11 cellular contexts compared by ENCODE assay signal in the genomic region with DNA sequence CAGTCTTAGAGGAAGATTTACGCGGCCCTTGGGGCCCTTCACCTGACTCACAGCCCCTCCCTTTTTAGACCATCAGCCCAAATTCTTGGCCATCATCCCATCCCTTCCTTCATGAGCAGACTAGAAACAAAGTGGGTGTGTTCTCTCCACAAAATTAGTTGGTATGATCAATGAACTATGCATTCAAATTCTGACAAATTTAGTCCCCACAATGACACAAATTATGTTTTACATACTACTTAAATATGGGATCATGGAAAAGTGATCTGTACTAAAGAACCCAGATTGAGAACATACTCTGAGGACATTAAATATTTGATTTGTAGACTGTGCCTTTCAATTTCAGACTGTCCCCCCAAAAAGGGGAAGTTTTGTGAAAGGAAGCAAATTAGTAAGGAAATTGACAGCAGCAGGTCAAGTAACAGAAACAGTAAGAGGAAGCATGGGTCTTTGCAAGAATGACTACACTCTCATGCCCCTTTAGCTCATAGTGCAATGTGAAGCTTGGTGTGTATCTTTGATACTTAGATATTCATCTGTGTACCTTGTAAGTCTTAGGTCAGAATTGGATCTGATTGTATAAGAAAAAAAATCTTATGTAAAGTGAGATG. TPM values are rescaled to one million over a fixed set of nuclear protein-coding genes. Genes with fewer than 3 reads are reported as not detected.
DNase-seq lines count a peak whose midpoint lies in the region; ATAC-seq and TF ChIP-seq lines count a peak whose summit lies in the region.
"Had no signal": no experiment of that assay in that cellular context is flagged by ENCODE, and none has a peak within 500 bp of the region (broad histone marks: within the 10 kb centered on the region; RNA-seq: fewer than 3 reads in every experiment).

No MANE protein-coding gene starts in this region.

- TF ChIP-seq POLR2A in spleen (IDR thresholded peaks at IDR 0.05), result no peak

- ATAC-seq in GM19035 (IDR thresholded peaks at IDR 0.05; ENCODE audit: unreplicated experiment) (peak; percentile 23), HG03064 (IDR thresholded peaks at IDR 0.05; ENCODE audit: low read depth, unreplicated experiment) (peak; percentile 26)

- peak overlapping the region in 7 of 8 donors; percentile 66 to 97 (median 94) for H3K27ac ChIP-seq in spleen

- H3K9me3 Mint-ChIP-seq in activated CD4-positive, alpha-beta T cell treated with anti-CD3 and anti-CD28 coated beads, Interleukin-2, amount 10 ng/mL, durations not matched to agents 24 days and 14 days, result no peaks in the 10 kb centered on the region

- no peaks in the 10 kb centered on the region for H3K27me3 ChIP-seq in spleen (replicated peaks in 1 of 7)
- H3K27me3 ChIP-seq: upper lobe of left lung had no signal

- no peak overlapping the region for H3K27ac Mint-ChIP-seq in activated CD4-positive, alpha-beta T cell treated with anti-CD3 and anti-CD28 coated beads, Interleukin-2, amount 10 ng/mL, durations not matched to agents 24 days and 14 days

- intact Hi-C loops in spleen (cut with DNase I; ENCODE audit: low total_unique reads), result no loop called here
- intact Hi-C loops in activated CD4-positive, alpha-beta T cell treated with anti-CD3 and anti-CD28 coated beads, Interleukin-2, amount 10 ng/mL, durations not matched to agents 24 days and 14 days (cut with micrococcal nuclease), result no loop called here

- H3K36me3 ChIP-seq in spleen, result no peaks in the 10 kb centered on the region
- H3K36me3 ChIP-seq: upper lobe of left lung had no signal

- H3K27me3 Mint-ChIP-seq in activated CD4-positive, alpha-beta T cell treated with anti-CD3 and anti-CD28 coated beads, Interleukin-2, amount 10 ng/mL, durations not matched to agents 24 days and 14 days, result no peaks in the 10 kb centered on the region

- H3K9me3 ChIP-seq in spleen, result no peaks in the 10 kb centered on the region
- H3K9me3 ChIP-seq: upper lobe of left lung had no signal

- H3K4me3 Mint-ChIP-seq in activated CD4-positive, alpha-beta T cell treated with anti-CD3 and anti-CD28 coated beads, Interleukin-2, amount 10 ng/mL, durations not matched to agents 24 days and 14 days, result no peak overlapping the region

- peaks cover 28 to 63% (median 52%) of the 10 kb centered on the region in 6 donors for H3K4me1 ChIP-seq in spleen

- WGBS in spleen, 5 donors, result 35 to 80% (median 54%) methylated on average over 2 of the region's 2 CpGs

- H3K4me1 Mint-ChIP-seq in activated CD4-positive, alpha-beta T cell treated with anti-CD3 and anti-CD28 coated beads, Interleukin-2, amount 10 ng/mL, durations not matched to agents 24 days and 14 days, result peaks cover 34% of the 10 kb centered on the region

- peaks cover 8% of the 10 kb centered on the region for H3K36me3 Mint-ChIP-seq in activated CD4-positive, alpha-beta T cell treated with anti-CD3 and anti-CD28 coated beads, Interleukin-2, amount 10 ng/mL, durations not matched to agents 24 days and 14 days (ENCODE audit: low read depth)

- DNase-seq in SKM-1 treated with dmso at 0.1 percent for 144 hours (lab: John Stamatoyannopoulos, UW; ENCODE audit: unreplicated experiment) (peak; percentile 90), spleen (no peak), NCI-H1105 treated with DMSO at 0.1 percent for 48 hours (lab: John Stamatoyannopoulos, UW) (no peak)
- DNase-seq in activated CD4-positive, alpha-beta T cell treated with anti-CD3 and anti-CD28 coated beads, Interleukin-2, amount 10 ng/mL, durations not matched to agents 24 days and 14 days, result no peak
- DNase-seq in activated CD4-positive, CD25-positive, alpha-beta regulatory T cell (lab: John Stamatoyannopoulos, UW), result no peak
- no peak for DNase-seq in stimulated activated CD4-positive, alpha-beta T cell treated with anti-CD3 and anti-CD28 coated beads, Interleukin-2, amount 100 ng/mL, for 48 hours
- DNase-seq: NCI-H446, posterior cingulate gyrus, upper lobe of left lung had no signal

- peak overlapping the region in 1 of 8 donors; percentile 11 for H3K4me3 ChIP-seq in spleen
- H3K4me3 ChIP-seq: upper lobe of left lung had no signal

- no peak for TF ChIP-seq CTCF in spleen (IDR thresholded peaks at IDR 0.05 in 8 of 11, conservative IDR thresholded peaks at IDR 0.05 in 3 of 11)

RNA-seq across cellular contexts. Expression of a gene that starts 2.2 kb away (rescaled TPM):
- total RNA-seq in spleen, result 10 to 100 TPM; 42.6 to 62.9 (median 50.2) TPM
- 10 to 100 TPM; 18.8 to 21.5 (median 20.6) TPM for polyA plus RNA-seq in spleen
- total RNA-seq in activated CD4-positive, alpha-beta T cell treated with anti-CD3 and anti-CD28 coated beads, Interleukin-2, amount 10 ng/mL, durations not matched to agents 24 days and 14 days, result 46.8 and 52.5 TPM in 2 replicates
